In the genomic region with DNA sequence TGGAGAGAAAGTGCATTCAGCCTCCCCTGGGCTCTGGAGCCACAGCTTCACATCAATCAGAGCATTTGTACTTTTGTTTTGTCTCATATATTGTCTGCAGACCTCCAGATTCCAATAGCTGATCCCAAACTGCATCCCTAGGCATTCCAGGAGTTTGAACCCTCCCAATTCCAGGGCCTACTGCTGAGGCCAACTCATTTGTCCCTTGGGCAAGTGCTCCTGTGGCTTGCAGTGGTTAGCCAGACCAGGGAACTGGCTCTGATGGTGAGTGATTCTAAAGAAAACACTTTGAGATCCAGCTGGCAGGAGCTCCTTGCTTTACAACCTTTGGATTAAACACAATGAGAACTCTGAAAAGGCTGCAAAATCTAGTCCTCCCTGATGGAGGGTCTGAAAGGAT, we compare ENCODE assay signal across 20 cellular contexts.
A peak's percentile ranks its signal among the peaks of the same experiment; 100 is the strongest.
DNase-seq lines count a peak whose midpoint lies in the region; ATAC-seq, FAIRE-seq and TF ChIP-seq lines count a peak whose summit lies in the region.
"Had no signal": no experiment of that assay in that cellular context is flagged by ENCODE, and none has a peak within 500 bp of the region (broad histone marks: within the 10 kb centered on the region; RNA-seq: fewer than 3 reads in every experiment).

No MANE protein-coding gene starts in this region.

- peaks cover 3% of the 10 kb centered on the region for H3K9me3 Mint-ChIP-seq in astrocyte (ENCODE audit: unreplicated experiment)
- no peaks in the 10 kb centered on the region for H3K9me3 Mint-ChIP-seq in activated T-helper 17 cell treated with anti-CD3 and anti-CD28 coated beads, Interleukin-2, amount 50 U/mL, for 72 hours
- H3K9me3 Mint-ChIP-seq: HFFc6 had no signal

- no peaks in the 10 kb centered on the region for H3K79me2 ChIP-seq in astrocyte (ENCODE audit: insufficient read depth, low read length)

- no peak overlapping the region for H3K4me2 ChIP-seq in astrocyte (ENCODE audit: low read length)

- H2AFZ ChIP-seq in astrocyte (ENCODE audit: low read depth, low read length): no peak overlapping the region

- intact Hi-C loops in left ventricle myocardium superior (cut with micrococcal nuclease): no loop called here
- intact Hi-C loops in heart right ventricle (cut with DNase I): no loop called here
- intact Hi-C loops in thyroid gland (cut with DNase I): no loop called here

- H3K4me3 ChIP-seq in heart right ventricle: no peak overlapping the region
- H3K4me3 ChIP-seq in astrocyte (ENCODE audit: insufficient read depth, low read depth, low read length): no peak overlapping the region
- H3K4me3 ChIP-seq in fibroblast of the aortic adventitia (ENCODE audit: low read depth, low read length): no peak overlapping the region
- no peak overlapping the region for H3K4me3 ChIP-seq in thyroid gland (replicated peaks in 1 of 3)

- H3K9ac ChIP-seq in astrocyte (ENCODE audit: low read length): no peak overlapping the region

- FAIRE-seq in astrocyte (lab: Jason Lieb, UNC): peak; percentile 71
- FAIRE-seq: GM12892 had no signal

- H3K9me3 ChIP-seq in heart right ventricle (no peaks in the 10 kb centered on the region), astrocyte (ENCODE audit: insufficient read depth, low read depth, low read length) (no peaks in the 10 kb centered on the region), thyroid gland (no peaks in the 10 kb centered on the region)

- no peak for DNase-seq in left ventricle myocardium superior
- DNase-seq in heart right ventricle: no peak
- DNase-seq in astrocyte (ENCODE audit: low read depth): peak; percentile 64
- peak; percentile 82 for DNase-seq in fibroblast of the aortic adventitia (ENCODE audit: low read depth)
- DNase-seq in thyroid gland: peak; percentile 10 to 27
- DNase-seq in NCI-H1417 treated with DMSO at 0.1 percent for 48 hours (lab: John Stamatoyannopoulos, UW): no peak
- DNase-seq: 8988T, DND-41, GDM1, HFFc6, IMR-90, Kasumi-1, NCI-H1105 treated with DMSO at 0.1 percent for 48 hours, NCI-H187 treated with DMSO at 0.1 percent for 48 hours, NCI-H526 treated with DMSO at 0.1 percent for 48 hours, SIG-M5 had no signal

- H4K20me1 ChIP-seq in astrocyte (ENCODE audit: insufficient read depth, low read length): no peaks in the 10 kb centered on the region

- no peak overlapping the region for H3K27ac ChIP-seq in heart right ventricle
- H3K27ac ChIP-seq in astrocyte (ENCODE audit: low read depth, low read length): no peak overlapping the region
- no peak overlapping the region for H3K27ac ChIP-seq in thyroid gland
- H3K27ac ChIP-seq: C4-2B had no signal

- H3K27me3 ChIP-seq in heart right ventricle (no peaks in the 10 kb centered on the region), astrocyte (ENCODE audit: insufficient read depth, low read length) (no peaks in the 10 kb centered on the region), thyroid gland (no peaks in the 10 kb centered on the region)

- H3K4me1 Mint-ChIP-seq in astrocyte (ENCODE audit: low read depth, unreplicated experiment): peaks cover 15% of the 10 kb centered on the region
- no peaks in the 10 kb centered on the region for H3K4me1 Mint-ChIP-seq in activated T-helper 17 cell treated with anti-CD3 and anti-CD28 coated beads, Interleukin-2, amount 50 U/mL, for 72 hours

- TF ChIP-seq POLR2A in thyroid gland (IDR thresholded peaks at IDR 0.05): no peak

- H3K36me3 ChIP-seq in heart right ventricle (no peaks in the 10 kb centered on the region), astrocyte (ENCODE audit: insufficient read depth, low read length) (no peaks in the 10 kb centered on the region), thyroid gland (no peaks in the 10 kb centered on the region)

- no peaks in the 10 kb centered on the region for H3K36me3 Mint-ChIP-seq in astrocyte (ENCODE audit: low read depth, unreplicated experiment)
- no peaks in the 10 kb centered on the region for H3K36me3 Mint-ChIP-seq in activated T-helper 17 cell treated with anti-CD3 and anti-CD28 coated beads, Interleukin-2, amount 50 U/mL, for 72 hours (ENCODE audit: low read depth)

- no peak overlapping the region for H3K4me3 Mint-ChIP-seq in astrocyte (ENCODE audit: unreplicated experiment)
- H3K4me3 Mint-ChIP-seq in activated T-helper 17 cell treated with anti-CD3 and anti-CD28 coated beads, Interleukin-2, amount 50 U/mL, for 72 hours: no peak overlapping the region
- H3K4me3 Mint-ChIP-seq: HFFc6 had no signal

- no peak overlapping the region for H3K27ac Mint-ChIP-seq in astrocyte (ENCODE audit: unreplicated experiment)
- H3K27ac Mint-ChIP-seq in activated T-helper 17 cell treated with anti-CD3 and anti-CD28 coated beads, Interleukin-2, amount 50 U/mL, for 72 hours: no peak overlapping the region
- H3K27ac Mint-ChIP-seq: HFFc6 had no signal

- no peaks in the 10 kb centered on the region for H3K27me3 Mint-ChIP-seq in astrocyte (ENCODE audit: low read depth, unreplicated experiment)
- peaks cover 4% of the 10 kb centered on the region for H3K27me3 Mint-ChIP-seq in activated T-helper 17 cell treated with anti-CD3 and anti-CD28 coated beads, Interleukin-2, amount 50 U/mL, for 72 hours

- no peak for TF ChIP-seq CTCF in heart right ventricle (IDR thresholded peaks at IDR 0.05)
- TF ChIP-seq CTCF in astrocyte (IDR thresholded peaks at IDR 0.05; ENCODE audit: insufficient read depth, low read depth, low read length): no peak
- TF ChIP-seq CTCF in fibroblast of the aortic adventitia (IDR thresholded peaks at IDR 0.05; ENCODE audit: insufficient read depth, low read length): no peak
- no peak for TF ChIP-seq CTCF in thyroid gland (IDR thresholded peaks at IDR 0.05)

- H3K4me1 ChIP-seq in heart right ventricle (peaks cover 0 to 3% (median 0%) of the 10 kb centered on the region in 9 donors), astrocyte (ENCODE audit: insufficient read depth, low read length) (peaks cover 13% of the 10 kb centered on the region), thyroid gland (peaks cover 0 to 19% of the 10 kb centered on the region in 2 donors)

- peak; percentile 38 for ATAC-seq in left ventricle myocardium superior
- no peak for ATAC-seq in heart right ventricle
- ATAC-seq in HG03432 (IDR thresholded peaks at IDR 0.05; ENCODE audit: unreplicated experiment): no peak
- no peak for ATAC-seq in activated T-helper 17 cell treated with anti-CD3 and anti-CD28 coated beads, Interleukin-2, amount 50 U/mL, for 72 hours (replicated peaks)

Comparison
In these comparisons a context has a peak if more than half of its experiments do, and no peak if none do; other contexts are left out.
1. DNase-seq: peak in astrocyte (single experiment), fibroblast of the aortic adventitia (single experiment) and thyroid gland (2 of 2); none in left ventricle myocardium superior (single experiment), heart right ventricle (0 of 2) and NCI-H1417 treated with DMSO at 0.1 percent for 48 hours (single experiment).